In the genomic region with DNA sequence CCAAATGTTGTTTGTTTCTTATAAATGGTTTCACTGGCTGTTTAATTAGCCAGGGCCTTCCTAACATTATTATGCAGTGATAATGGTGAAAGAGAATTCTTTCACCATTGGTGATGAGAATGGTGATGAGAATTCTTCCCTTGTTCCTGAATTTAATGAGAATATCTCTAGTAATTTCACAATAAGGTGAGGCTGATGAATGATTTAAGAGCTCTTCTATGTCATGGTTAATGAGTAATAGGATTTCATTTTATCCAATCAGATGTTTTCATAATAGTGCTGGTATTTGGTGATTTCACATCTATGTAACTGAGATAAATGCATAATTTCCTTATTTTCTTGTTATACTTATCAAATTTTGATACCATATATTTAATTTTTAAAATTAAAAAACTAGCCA, we compare ENCODE assay signal across 8 cellular contexts.
"Had no signal": no experiment of that assay in that cellular context is flagged by ENCODE, and none has a peak within 500 bp of the region (broad histone marks: within the 10 kb centered on the region; RNA-seq: fewer than 3 reads in every experiment).

No MANE protein-coding gene starts in this region.

- ATAC-seq: HCT116, HepG2 had no signal

- H3K9me3 ChIP-seq: HAP-1 had no signal

- DNase-seq: GOT3, H7, HFFc6, KBM-7 had no signal

- H3K36me3 ChIP-seq: HAP-1 had no signal

- H3K27ac ChIP-seq: HL-60 had no signal

- H3K4me1 ChIP-seq: HAP-1 had no signal

- H3K4me3 ChIP-seq: HAP-1 had no signal
